In the genomic region with DNA sequence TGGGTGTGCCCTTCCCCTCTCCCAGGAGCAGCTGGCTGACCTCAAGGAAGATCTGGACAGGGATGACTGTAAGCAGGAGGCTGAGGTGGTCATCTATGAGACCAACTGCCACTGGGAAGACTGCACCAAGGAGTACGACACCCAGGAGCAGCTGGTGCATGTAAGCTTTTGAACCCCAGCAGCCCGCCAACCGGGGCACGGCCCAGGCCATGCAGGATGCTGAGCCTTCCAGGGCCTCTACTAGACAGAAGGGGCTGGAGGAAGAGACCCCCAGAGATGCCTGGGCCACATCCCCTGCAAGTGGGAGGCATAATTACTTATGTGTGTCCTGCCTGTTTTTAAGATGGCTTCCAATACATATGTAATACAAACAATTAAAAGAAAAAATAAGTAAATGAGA, we compare ENCODE assay signal across 9 cellular contexts.
"Had no signal": no experiment of that assay in that cellular context is flagged by ENCODE, and none has a peak within 500 bp of the region (broad histone marks: within the 10 kb centered on the region; RNA-seq: fewer than 3 reads in every experiment).

No MANE protein-coding gene starts in this region.

- H3K27ac ChIP-seq: HL-60 had no signal

- H3K4me1 Mint-ChIP-seq: GM23338 had no signal

- H3K9me3 Mint-ChIP-seq: GM23338 had no signal

- H3K4me1 ChIP-seq: HAP-1 had no signal

- H3K4me3 Mint-ChIP-seq: GM23338, HFFc6 had no signal

- ATAC-seq: GM23338, HCT116, HepG2, K562 had no signal

- H3K4me2 ChIP-seq: GM23338 had no signal

- H3K27ac Mint-ChIP-seq: GM23338, HFFc6 had no signal

- FAIRE-seq: H1, H54, HepG2, K562 had no signal

- H2AFZ ChIP-seq: GM23338 had no signal

- DNase-seq: HFFc6 had no signal

- H3K4me3 ChIP-seq: GM23338, HAP-1, K562 had no signal

- H3K9me3 ChIP-seq: HAP-1 had no signal
